ENCODE assay signal across 1 cellular context in the genomic region with DNA sequence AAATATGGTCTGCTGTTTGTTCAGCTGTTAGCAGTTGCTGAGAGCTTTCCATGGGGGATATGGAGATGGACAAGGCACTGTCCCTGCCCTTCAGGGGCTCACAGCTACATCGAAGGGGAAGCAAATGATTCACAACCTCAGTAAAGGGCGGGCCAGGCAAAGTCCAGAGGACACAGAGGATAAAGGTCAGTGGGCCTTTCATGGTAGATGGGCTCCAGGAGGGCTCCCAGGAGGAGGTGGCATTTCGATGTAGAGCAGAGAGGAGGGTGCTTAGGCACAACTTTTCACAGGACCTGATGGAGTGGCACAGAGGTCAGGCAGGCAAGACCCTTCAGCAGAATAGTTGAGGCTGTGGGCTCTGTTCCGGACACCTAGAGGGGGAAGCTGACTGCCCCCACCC.
TF ChIP-seq lines count a peak whose summit lies in the region.

No MANE protein-coding gene starts in this region.

TF ChIP-seq in K562, 482 proteins besides CTCF, POLR2A, EP300 and RAD21:
- TF ChIP-seq ZFP36 (IDR thresholded peaks at IDR 0.05; ENCODE audit: low read depth, low read length, partially characterized antibody): peak; percentile 90
- TF ChIP-seq MYNN (IDR thresholded peaks at IDR 0.05): no peak
- no peak for TF ChIP-seq MYNN (CRISPR knock-in tag; IDR thresholded peaks at IDR 0.05)
- TF ChIP-seq, protein P1, sequence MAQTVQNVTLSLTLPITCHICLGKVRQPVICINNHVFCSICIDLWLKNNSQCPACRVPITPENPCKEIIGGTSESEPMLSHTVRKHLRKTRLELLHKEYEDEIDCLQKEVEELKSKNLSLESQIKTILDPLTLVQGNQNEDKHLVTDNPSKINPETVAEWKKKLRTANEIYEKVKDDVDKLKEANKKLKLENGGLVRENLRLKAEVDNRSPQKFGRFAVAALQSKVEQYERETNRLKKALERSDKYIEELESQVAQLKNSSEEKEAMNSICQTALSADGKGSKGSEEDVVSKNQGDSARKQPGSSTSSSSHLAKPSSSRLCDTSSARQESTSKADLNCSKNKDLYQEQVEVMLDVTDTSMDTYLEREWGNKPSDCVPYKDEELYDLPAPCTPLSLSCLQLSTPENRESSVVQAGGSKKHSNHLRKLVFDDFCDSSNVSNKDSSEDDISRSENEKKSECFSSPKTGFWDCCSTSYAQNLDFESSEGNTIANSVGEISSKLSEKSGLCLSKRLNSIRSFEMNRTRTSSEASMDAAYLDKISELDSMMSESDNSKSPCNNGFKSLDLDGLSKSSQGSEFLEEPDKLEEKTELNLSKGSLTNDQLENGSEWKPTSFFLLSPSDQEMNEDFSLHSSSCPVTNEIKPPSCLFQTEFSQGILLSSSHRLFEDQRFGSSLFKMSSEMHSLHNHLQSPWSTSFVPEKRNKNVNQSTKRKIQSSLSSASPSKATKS (CRISPR knock-in tag; IDR thresholded peaks at IDR 0.05): no peak
- no peak for TF ChIP-seq ZNF253 (CRISPR knock-in tag; conservative IDR thresholded peaks at IDR 0.05)
